ENCODE assay signal across 8 cellular contexts in the genomic region with DNA sequence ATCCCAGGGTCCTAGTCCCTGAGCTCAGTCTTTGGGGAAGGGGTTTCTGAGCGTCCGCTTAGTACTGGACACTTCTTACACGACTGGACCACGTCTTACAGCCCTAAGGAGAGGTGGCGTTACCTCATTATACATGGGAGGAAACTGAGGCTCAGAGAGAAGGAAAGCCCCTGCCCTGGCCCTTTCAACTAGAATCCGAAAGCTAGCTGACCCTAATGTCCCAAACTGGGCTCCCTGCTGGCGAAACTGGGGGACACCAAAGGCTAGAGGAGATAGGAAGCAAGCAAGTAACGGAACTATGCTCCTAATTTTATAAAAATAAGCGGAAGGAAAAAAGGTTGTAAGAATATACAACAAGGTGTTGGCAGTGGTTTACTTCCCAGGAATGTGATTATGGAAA. TPM values are rescaled to one million over a fixed set of nuclear protein-coding genes. Genes with fewer than 3 reads are reported as not detected.
DNase-seq lines count a peak whose midpoint lies in the region; ATAC-seq, FAIRE-seq and TF ChIP-seq lines count a peak whose summit lies in the region.

No MANE protein-coding gene starts in this region.

- H3K79me2 ChIP-seq in HepG2 (ENCODE audit: insufficient read depth, low read length) = no peaks in the 10 kb centered on the region

- ATAC-seq in HepG2 (no peak), right lobe of liver (no peak)

- FAIRE-seq in HepG2 (lab: Jason Lieb, UNC) = no peak

- no peak overlapping the region for H3K27ac Mint-ChIP-seq in activated naive CD8-positive, alpha-beta T cell
- H3K27ac Mint-ChIP-seq in immature natural killer cell (no peak overlapping the region), type B pancreatic cell (no peak overlapping the region)

- H3K27ac ChIP-seq in HepG2 (ENCODE audit: extremely low read length, insufficient read depth, low read length) (no peak overlapping the region), right lobe of liver (no peak overlapping the region), colonic mucosa (no peak overlapping the region)

- peaks cover 5 to 41% of the 10 kb centered on the region in 2 experiments; a peak in 4 of 5 replicates for H3K27me3 ChIP-seq in HepG2 (ENCODE audit: control insufficient read depth in 1 of 2, insufficient read depth in 2 of 2, low read length in 2 of 2)
- peaks cover 4 to 21% of the 10 kb centered on the region in 2 donors for H3K27me3 ChIP-seq in right lobe of liver
- peaks cover 72% of the 10 kb centered on the region for H3K27me3 ChIP-seq in colonic mucosa

- TF ChIP-seq POLR2A in HepG2 (IDR thresholded peaks at IDR 0.05; ENCODE audit: insufficient read depth in 1 of 2, low read depth in 2 of 2, low read length in 2 of 2) (no peak), right lobe of liver (IDR thresholded peaks at IDR 0.05) (no peak)

- H3K4me1 Mint-ChIP-seq in activated naive CD8-positive, alpha-beta T cell (ENCODE audit: low read depth) = peaks cover 27% of the 10 kb centered on the region
- H3K4me1 Mint-ChIP-seq in immature natural killer cell = peaks cover 17 to 19% of the 10 kb centered on the region in 2 donors
- peaks cover 19% of the 10 kb centered on the region for H3K4me1 Mint-ChIP-seq in type B pancreatic cell (ENCODE audit: unreplicated experiment)

- H3K4me2 ChIP-seq in HepG2 (ENCODE audit: low read depth, low read length) = peak overlapping the region; percentile 98

- no peak for DNase-seq in HepG2 (ENCODE audit: low spot score)
- no peak for DNase-seq in right lobe of liver
- no peak for DNase-seq in immature natural killer cell
- no peak for DNase-seq in type B pancreatic cell (ENCODE audit: extremely low spot score, unreplicated experiment)
- DNase-seq in colonic mucosa = no peak
- DNase-seq in SIG-M5 (lab: John Stamatoyannopoulos, UW) = no peak
- no peak for DNase-seq in foreskin melanocyte

- H3K9ac ChIP-seq in HepG2 (ENCODE audit: insufficient read depth, low read depth, low read length) (0 out of 2 replicates have a peak overlapping the region, but pooled peaks have one; percentile 34), colonic mucosa (ENCODE audit: low read depth in 2 of 2, low read length in 2 of 2) (no peak overlapping the region)

- H2AFZ ChIP-seq in HepG2 (ENCODE audit: low read length) = no peak overlapping the region

- H3K4me1 ChIP-seq in HepG2 (ENCODE audit: insufficient read depth, low read length) (peaks cover 51% of the 10 kb centered on the region), right lobe of liver (peaks cover 0 to 4% (median 0%) of the 10 kb centered on the region in 4 donors), colonic mucosa (peaks cover 8% of the 10 kb centered on the region)

- peaks cover 2% of the 10 kb centered on the region for H3K36me3 Mint-ChIP-seq in activated naive CD8-positive, alpha-beta T cell
- no peaks in the 10 kb centered on the region for H3K36me3 Mint-ChIP-seq in immature natural killer cell
- H3K36me3 Mint-ChIP-seq in type B pancreatic cell = peaks cover 3% of the 10 kb centered on the region

- in situ Hi-C loops in HepG2 (cut with HindIII; ENCODE audit: extremely low pct_ligation_motif_present, low pct_unique_long_range_greater_than_20kb) = no loop called here

- H3K36me3 ChIP-seq in HepG2 (replicated peaks in 1 of 2; ENCODE audit: control insufficient read depth in 1 of 2, insufficient read depth in 2 of 2, low read length in 2 of 2) (no peaks in the 10 kb centered on the region), right lobe of liver (no peaks in the 10 kb centered on the region), colonic mucosa (no peaks in the 10 kb centered on the region)

- TF ChIP-seq CTCF in HepG2 (CRISPR knock-in tag; IDR thresholded peaks at IDR 0.05) (no peak), right lobe of liver (IDR thresholded peaks at IDR 0.05) (no peak), type B pancreatic cell (conservative IDR thresholded peaks at IDR 0.05) (no peak), colonic mucosa (IDR thresholded peaks at IDR 0.05) (no peak)

- no peaks in the 10 kb centered on the region for H3K9me3 ChIP-seq in HepG2 (ENCODE audit: low read length)
- H3K9me3 ChIP-seq in right lobe of liver = no peaks in the 10 kb centered on the region
- no peaks in the 10 kb centered on the region for H3K9me3 ChIP-seq in colonic mucosa

- no peak for TF ChIP-seq RAD21 in HepG2 (CRISPR knock-in tag; IDR thresholded peaks at IDR 0.05)

- no peak for TF ChIP-seq EP300 in HepG2 (IDR thresholded peaks at IDR 0.05; ENCODE audit: low read depth in 2 of 2, low read length in 2 of 2)
- TF ChIP-seq EP300 in HepG2 (CRISPR knock-in tag; IDR thresholded peaks at IDR 0.05; ENCODE audit: borderline replicate concordance) = no peak

- CTCF ChIA-PET in HepG2 (lab: Yijun Ruan, JAX; ENCODE audit: low intra/inter-chr PET ratio, low total read pairs) = no interaction called here

- H3K27me3 Mint-ChIP-seq in activated naive CD8-positive, alpha-beta T cell = peaks cover 63% of the 10 kb centered on the region
- peaks cover 22 to 43% (median 25%) of the 10 kb centered on the region in 3 donors for H3K27me3 Mint-ChIP-seq in immature natural killer cell (ENCODE audit: low read depth in 3 of 3)
- peaks cover 88% of the 10 kb centered on the region for H3K27me3 Mint-ChIP-seq in type B pancreatic cell

- 27% methylated on average over 7 of the region's 9 CpGs for WGBS in HepG2 (ENCODE audit: low lambda C conversion rate)
- WGBS in right lobe of liver (ENCODE audit: insufficient coverage, low coverage, low lambda C conversion rate, missing lambda C conversion rate) = 40% methylated on average over 9 of the region's 9 CpGs

- H3K9me3 Mint-ChIP-seq in activated naive CD8-positive, alpha-beta T cell (ENCODE audit: low read depth) = no peaks in the 10 kb centered on the region
- peaks cover 0 to 1% (median 0%) of the 10 kb centered on the region in 6 donors for H3K9me3 Mint-ChIP-seq in immature natural killer cell
- no peaks in the 10 kb centered on the region for H3K9me3 Mint-ChIP-seq in type B pancreatic cell

- intact Hi-C loops in HepG2 (cut with micrococcal nuclease; ENCODE audit: unreplicated experiment) = no loop called here
- intact Hi-C loops in right lobe of liver (cut with DNase I) = no loop called here
- intact Hi-C loops in colonic mucosa (cut with DNase I) = no loop called here

- H3K4me3 Mint-ChIP-seq in activated naive CD8-positive, alpha-beta T cell = peak overlapping the region; percentile 74
- H3K4me3 Mint-ChIP-seq in immature natural killer cell (peak overlapping the region; percentile 71 to 79 (median 72)), type B pancreatic cell (peak overlapping the region; percentile 80)

- H3K4me3 ChIP-seq in HepG2 (replicated peaks in 1 of 3; ENCODE audit: insufficient read depth in 1 of 3, low read depth in 2 of 3, low read length in 3 of 3) (peak overlapping the region; percentile 15 to 75 (median 62); a peak in 5 of 6 replicates), right lobe of liver (no peak overlapping the region), colonic mucosa (no peak overlapping the region)

- H4K20me1 ChIP-seq in HepG2 (ENCODE audit: insufficient read depth, low read length) = no peaks in the 10 kb centered on the region

- BruUV-seq in HepG2 (replicated peaks; lab: Mats Ljungman, UMichigan) = no TSS peak

- POLR2A ChIA-PET in HepG2 (lab: Yijun Ruan, JAX) = interaction anchor here (0.9 to 1.4 kb wide), 2 partner anchors 31 to 50 kb away, joined by 4 to 11 read pairs; a partner anchor contains a TSS

RNA-seq across cellular contexts. Expression of a gene that starts 14.2 kb away (rescaled TPM):
- total RNA-seq in HepG2 (2016; rRNA removed; fragmentation: Illumina TruSeq; extraction: Trizol) (0.70 and 1.3 TPM in 2 replicates), right lobe of liver (under 1 TPM; 0.20 to 0.51 (median 0.32) TPM), type B pancreatic cell (ENCODE audit: low replicate concordance) (0.48 and 10.0 TPM in 2 replicates), colonic mucosa (1 to 10 TPM; 1.1 to 1.2 TPM)
- total RNA-seq in HepG2 (2016; cell fraction: cytosol; rRNA removed; fragmentation: Illumina TruSeq; extraction: Trizol; ENCODE audit: low read depth) = 0.18 and 0.20 TPM in 2 replicates
- total RNA-seq in HepG2 (2016; cell fraction: insoluble cytoplasmic fraction; rRNA removed; fragmentation: Illumina TruSeq; extraction: Trizol) = 0.58 and 0.89 TPM in 2 replicates
- 0.69 and 0.80 TPM in 2 replicates for total RNA-seq in HepG2 (2016; cell fraction: membrane; rRNA removed; fragmentation: Illumina TruSeq; extraction: Trizol)
- total RNA-seq in HepG2 (2016; cell fraction: nucleus; rRNA removed; fragmentation: Illumina TruSeq; extraction: Trizol) = 0.38 and 1.1 TPM in 2 replicates
- polyA plus RNA-seq in HepG2 (2011; rRNA removed) (1.1 and 1.2 TPM in 2 replicates), immature natural killer cell (not detected)
- polyA plus RNA-seq in HepG2 (2011; cell fraction: cytosol; rRNA removed) = 0.94 and 1.1 TPM in 2 replicates
- polyA plus RNA-seq in HepG2 (2011; cell fraction: nucleus; rRNA removed) = 1.7 TPM in 2 replicates
- 1.0 and 1.2 TPM in 2 replicates for polyA plus RNA-seq in HepG2 (2012)
- 0.11 and 0.24 TPM in 2 replicates for polyA plus RNA-seq in HepG2 (2016; cell fraction: cytosol; fragmentation: Illumina TruSeq; extraction: Trizol; ENCODE audit: low read depth)
- 1.2 and 1.3 TPM in 2 replicates for polyA plus RNA-seq in HepG2 (2016; cell fraction: insoluble cytoplasmic fraction; fragmentation: Illumina TruSeq; extraction: Trizol; ENCODE audit: low read depth)
- 0.37 and 0.55 TPM in 2 replicates for polyA plus RNA-seq in HepG2 (2016; cell fraction: membrane; fragmentation: Illumina TruSeq; extraction: Trizol; ENCODE audit: low read depth)
- 0.93 and 1.9 TPM in 2 replicates for polyA plus RNA-seq in HepG2 (2016; cell fraction: nucleus; fragmentation: Illumina TruSeq; extraction: Trizol; ENCODE audit: insufficient read depth, low read depth)
- polyA minus RNA-seq in HepG2 (2011; rRNA and poly(A)+ RNA removed; ENCODE audit: low replicate concordance) = 0.37 and 2.3 TPM in 2 replicates
- 0.44 and 0.79 TPM in 2 replicates for polyA minus RNA-seq in HepG2 (2011; cell fraction: cytosol; rRNA and poly(A)+ RNA removed)
- 0.90 and 1.9 TPM in 2 replicates for polyA minus RNA-seq in HepG2 (2011; cell fraction: nucleus; rRNA and poly(A)+ RNA removed)

RNA-seq across cellular contexts. Expression of a gene that starts 50.1 kb away (rescaled TPM):
- total RNA-seq in HepG2 (2016; rRNA removed; fragmentation: Illumina TruSeq; extraction: Trizol) = 16.6 and 29.5 TPM in 2 replicates
- 3.8 and 5.2 TPM in 2 replicates for total RNA-seq in HepG2 (2016; cell fraction: cytosol; rRNA removed; fragmentation: Illumina TruSeq; extraction: Trizol; ENCODE audit: low read depth)
- 18.9 and 29.3 TPM in 2 replicates for total RNA-seq in HepG2 (2016; cell fraction: insoluble cytoplasmic fraction; rRNA removed; fragmentation: Illumina TruSeq; extraction: Trizol)
- total RNA-seq in HepG2 (2016; cell fraction: membrane; rRNA removed; fragmentation: Illumina TruSeq; extraction: Trizol) = 16.2 and 16.3 TPM in 2 replicates
- 9.0 and 10.2 TPM in 2 replicates for total RNA-seq in HepG2 (2016; cell fraction: nucleus; rRNA removed; fragmentation: Illumina TruSeq; extraction: Trizol)
- polyA plus RNA-seq in HepG2 (2011; rRNA removed) = 11.2 and 12.6 TPM in 2 replicates
- 5.3 and 8.7 TPM in 2 replicates for polyA plus RNA-seq in HepG2 (2011; cell fraction: cytosol; rRNA removed)
- polyA plus RNA-seq in HepG2 (2011; cell fraction: nucleus; rRNA removed) = 3.8 and 3.9 TPM in 2 replicates
- polyA plus RNA-seq in HepG2 (2012) = 7.5 and 10.2 TPM in 2 replicates
- 12.0 and 13.9 TPM in 2 replicates for polyA plus RNA-seq in HepG2 (2016; cell fraction: cytosol; fragmentation: Illumina TruSeq; extraction: Trizol; ENCODE audit: low read depth)
- polyA plus RNA-seq in HepG2 (2016; cell fraction: insoluble cytoplasmic fraction; fragmentation: Illumina TruSeq; extraction: Trizol; ENCODE audit: low read depth) = 30.2 and 33.4 TPM in 2 replicates
- 15.3 and 17.2 TPM in 2 replicates for polyA plus RNA-seq in HepG2 (2016; cell fraction: membrane; fragmentation: Illumina TruSeq; extraction: Trizol; ENCODE audit: low read depth)
- polyA plus RNA-seq in HepG2 (2016; cell fraction: nucleus; fragmentation: Illumina TruSeq; extraction: Trizol; ENCODE audit: insufficient read depth, low read depth) = 13.6 and 14.4 TPM in 2 replicates
- 3.5 and 17.4 TPM in 2 replicates for polyA minus RNA-seq in HepG2 (2011; rRNA and poly(A)+ RNA removed; ENCODE audit: low replicate concordance)
- 8.4 and 10.2 TPM in 2 replicates for polyA minus RNA-seq in HepG2 (2011; cell fraction: cytosol; rRNA and poly(A)+ RNA removed)
- 6.8 and 9.6 TPM in 2 replicates for polyA minus RNA-seq in HepG2 (2011; cell fraction: nucleus; rRNA and poly(A)+ RNA removed)
- 1 to 10 TPM; 3.4 to 9.3 (median 8.7) TPM for total RNA-seq in right lobe of liver
- polyA plus RNA-seq in immature natural killer cell = 10 to 100 TPM; 20.9 to 26.5 (median 21.8) TPM
- total RNA-seq in type B pancreatic cell (ENCODE audit: low replicate concordance) = 23.3 and 24.2 TPM in 2 replicates
- total RNA-seq in colonic mucosa = 10 to 100 TPM; 21.5 TPM

RNA-seq across cellular contexts. Expression of a gene that starts 50.2 kb away (rescaled TPM):
- 37.3 and 47.2 TPM in 2 replicates for total RNA-seq in HepG2 (2016; rRNA removed; fragmentation: Illumina TruSeq; extraction: Trizol)
- total RNA-seq in HepG2 (2016; cell fraction: cytosol; rRNA removed; fragmentation: Illumina TruSeq; extraction: Trizol; ENCODE audit: low read depth) = 25.8 and 26.7 TPM in 2 replicates
- total RNA-seq in HepG2 (2016; cell fraction: insoluble cytoplasmic fraction; rRNA removed; fragmentation: Illumina TruSeq; extraction: Trizol) = 33.6 and 46.2 TPM in 2 replicates
- total RNA-seq in HepG2 (2016; cell fraction: membrane; rRNA removed; fragmentation: Illumina TruSeq; extraction: Trizol) = 36.7 and 37.4 TPM in 2 replicates
- 28.1 and 30.3 TPM in 2 replicates for total RNA-seq in HepG2 (2016; cell fraction: nucleus; rRNA removed; fragmentation: Illumina TruSeq; extraction: Trizol)
- 37.6 and 44.3 TPM in 2 replicates for polyA plus RNA-seq in HepG2 (2011; rRNA removed)
- 17.7 and 22.3 TPM in 2 replicates for polyA plus RNA-seq in HepG2 (2011; cell fraction: cytosol; rRNA removed)
- polyA plus RNA-seq in HepG2 (2011; cell fraction: nucleus; rRNA removed) = 60.6 and 64.1 TPM in 2 replicates
- polyA plus RNA-seq in HepG2 (2012) = 26.9 and 27.3 TPM in 2 replicates
- 19.2 and 20.6 TPM in 2 replicates for polyA plus RNA-seq in HepG2 (2016; cell fraction: cytosol; fragmentation: Illumina TruSeq; extraction: Trizol; ENCODE audit: low read depth)
- 53.7 and 54.2 TPM in 2 replicates for polyA plus RNA-seq in HepG2 (2016; cell fraction: insoluble cytoplasmic fraction; fragmentation: Illumina TruSeq; extraction: Trizol; ENCODE audit: low read depth)
- polyA plus RNA-seq in HepG2 (2016; cell fraction: membrane; fragmentation: Illumina TruSeq; extraction: Trizol; ENCODE audit: low read depth) = 36.1 and 38.2 TPM in 2 replicates
- 57.9 and 61.6 TPM in 2 replicates for polyA plus RNA-seq in HepG2 (2016; cell fraction: nucleus; fragmentation: Illumina TruSeq; extraction: Trizol; ENCODE audit: insufficient read depth, low read depth)
- 30.5 and 135 TPM in 2 replicates for polyA minus RNA-seq in HepG2 (2011; rRNA and poly(A)+ RNA removed; ENCODE audit: low replicate concordance)
- 12.8 and 14.6 TPM in 2 replicates for polyA minus RNA-seq in HepG2 (2011; cell fraction: cytosol; rRNA and poly(A)+ RNA removed)
- 47.4 and 62.7 TPM in 2 replicates for polyA minus RNA-seq in HepG2 (2011; cell fraction: nucleus; rRNA and poly(A)+ RNA removed)
- 10 to 100 TPM; 17.4 to 34.0 (median 22.6) TPM for total RNA-seq in right lobe of liver
- 10 to 100 TPM; 11.5 to 18.4 (median 16.3) TPM for polyA plus RNA-seq in immature natural killer cell
- 41.2 and 51.4 TPM in 2 replicates for total RNA-seq in type B pancreatic cell (ENCODE audit: low replicate concordance)
- total RNA-seq in colonic mucosa = 10 to 100 TPM; 53.3 to 70.8 TPM

RNA-seq across cellular contexts. Expression of a gene that starts 54.8 kb away (rescaled TPM):
- total RNA-seq in HepG2 (2016; rRNA removed; fragmentation: Illumina TruSeq; extraction: Trizol) = not detected in 2 replicates
- not detected in 2 replicates for total RNA-seq in HepG2 (2016; cell fraction: cytosol; rRNA removed; fragmentation: Illumina TruSeq; extraction: Trizol; ENCODE audit: low read depth)
- not detected in 2 replicates for total RNA-seq in HepG2 (2016; cell fraction: insoluble cytoplasmic fraction; rRNA removed; fragmentation: Illumina TruSeq; extraction: Trizol)
- not detected in 2 replicates for total RNA-seq in HepG2 (2016; cell fraction: membrane; rRNA removed; fragmentation: Illumina TruSeq; extraction: Trizol)
- total RNA-seq in HepG2 (2016; cell fraction: nucleus; rRNA removed; fragmentation: Illumina TruSeq; extraction: Trizol) = not detected in 2 replicates
- polyA plus RNA-seq in HepG2 (2011; rRNA removed) = not detected in 2 replicates
- polyA plus RNA-seq in HepG2 (2011; cell fraction: cytosol; rRNA removed) = not detected in 2 replicates
- polyA plus RNA-seq in HepG2 (2011; cell fraction: nucleus; rRNA removed) = not detected in 2 replicates
- polyA plus RNA-seq in HepG2 (2012) = not detected in 2 replicates
- not detected in 2 replicates for polyA plus RNA-seq in HepG2 (2016; cell fraction: cytosol; fragmentation: Illumina TruSeq; extraction: Trizol; ENCODE audit: low read depth)
- not detected in 2 replicates for polyA plus RNA-seq in HepG2 (2016; cell fraction: insoluble cytoplasmic fraction; fragmentation: Illumina TruSeq; extraction: Trizol; ENCODE audit: low read depth)
- polyA plus RNA-seq in HepG2 (2016; cell fraction: membrane; fragmentation: Illumina TruSeq; extraction: Trizol; ENCODE audit: low read depth) = not detected in 2 replicates
- not detected in 2 replicates for polyA plus RNA-seq in HepG2 (2016; cell fraction: nucleus; fragmentation: Illumina TruSeq; extraction: Trizol; ENCODE audit: insufficient read depth, low read depth)
- not detected in 2 replicates for polyA minus RNA-seq in HepG2 (2011; rRNA and poly(A)+ RNA removed; ENCODE audit: low replicate concordance)
- not detected in 2 replicates for polyA minus RNA-seq in HepG2 (2011; cell fraction: cytosol; rRNA and poly(A)+ RNA removed)
- not detected in 2 replicates for polyA minus RNA-seq in HepG2 (2011; cell fraction: nucleus; rRNA and poly(A)+ RNA removed)
- total RNA-seq in right lobe of liver = not detected
- not detected for polyA plus RNA-seq in immature natural killer cell
- 0.88 and 2.1 TPM in 2 replicates for total RNA-seq in type B pancreatic cell (ENCODE audit: low replicate concordance)
- 1 to 10 TPM in 1 of 2 donors, not detected in 1; 7.0 TPM for total RNA-seq in colonic mucosa

RNA-seq across cellular contexts. Expression of a gene that starts 54.9 kb away (rescaled TPM):
- total RNA-seq in HepG2 (2016; rRNA removed; fragmentation: Illumina TruSeq; extraction: Trizol) = 71.7 and 112 TPM in 2 replicates
- total RNA-seq in HepG2 (2016; cell fraction: cytosol; rRNA removed; fragmentation: Illumina TruSeq; extraction: Trizol; ENCODE audit: low read depth) = 24.0 and 28.2 TPM in 2 replicates
- 77.1 and 98.9 TPM in 2 replicates for total RNA-seq in HepG2 (2016; cell fraction: insoluble cytoplasmic fraction; rRNA removed; fragmentation: Illumina TruSeq; extraction: Trizol)
- total RNA-seq in HepG2 (2016; cell fraction: membrane; rRNA removed; fragmentation: Illumina TruSeq; extraction: Trizol) = 33.8 and 34.5 TPM in 2 replicates
- 26.2 and 29.8 TPM in 2 replicates for total RNA-seq in HepG2 (2016; cell fraction: nucleus; rRNA removed; fragmentation: Illumina TruSeq; extraction: Trizol)
- polyA plus RNA-seq in HepG2 (2011; rRNA removed) = 57.7 and 68.6 TPM in 2 replicates
- polyA plus RNA-seq in HepG2 (2011; cell fraction: cytosol; rRNA removed) = 66.4 and 77.0 TPM in 2 replicates
- 14.6 and 17.0 TPM in 2 replicates for polyA plus RNA-seq in HepG2 (2011; cell fraction: nucleus; rRNA removed)
- 57.2 and 70.1 TPM in 2 replicates for polyA plus RNA-seq in HepG2 (2012)
- polyA plus RNA-seq in HepG2 (2016; cell fraction: cytosol; fragmentation: Illumina TruSeq; extraction: Trizol; ENCODE audit: low read depth) = 37.6 and 46.4 TPM in 2 replicates
- polyA plus RNA-seq in HepG2 (2016; cell fraction: insoluble cytoplasmic fraction; fragmentation: Illumina TruSeq; extraction: Trizol; ENCODE audit: low read depth) = 144 and 158 TPM in 2 replicates
- 38.1 and 41.4 TPM in 2 replicates for polyA plus RNA-seq in HepG2 (2016; cell fraction: membrane; fragmentation: Illumina TruSeq; extraction: Trizol; ENCODE audit: low read depth)
- polyA plus RNA-seq in HepG2 (2016; cell fraction: nucleus; fragmentation: Illumina TruSeq; extraction: Trizol; ENCODE audit: insufficient read depth, low read depth) = 63.9 and 64.9 TPM in 2 replicates
- polyA minus RNA-seq in HepG2 (2011; rRNA and poly(A)+ RNA removed; ENCODE audit: low replicate concordance) = 32.8 and 96.4 TPM in 2 replicates
- 26.3 and 30.2 TPM in 2 replicates for polyA minus RNA-seq in HepG2 (2011; cell fraction: cytosol; rRNA and poly(A)+ RNA removed)
- 9.5 and 12.1 TPM in 2 replicates for polyA minus RNA-seq in HepG2 (2011; cell fraction: nucleus; rRNA and poly(A)+ RNA removed)
- total RNA-seq in right lobe of liver = 10 to 100 TPM; 27.3 to 43.9 (median 29.0) TPM
- polyA plus RNA-seq in immature natural killer cell = 10 to 100 TPM; 67.9 to 89.2 (median 79.3) TPM
- total RNA-seq in type B pancreatic cell (ENCODE audit: low replicate concordance) = 65.4 and 68.7 TPM in 2 replicates
- total RNA-seq in colonic mucosa = 100 to 1,000 TPM in 1 of 2 donors, 10 to 100 TPM in 1; 77.4 to 103 TPM

Comparison
In these comparisons a context has a peak if more than half of its experiments do, and no peak if none do; other contexts are left out.
1. H3K4me3 ChIP-seq: peak in HepG2 (3 of 3); none in right lobe of liver (0 of 3) and colonic mucosa (single experiment).
2. Peak in every context shown above with its lines, with median percentiles within 50 percentile points of each other: H3K4me3 Mint-ChIP-seq.